In genomic region chr3:69181592-69182211, GRCh38 we compare ENCODE assay signal across 10 cellular contexts. TPM values are rescaled to one million over a fixed set of nuclear protein-coding genes. Genes with fewer than 3 reads are reported as not detected.
DNase-seq lines count a peak whose midpoint lies in the region; ATAC-seq and TF ChIP-seq lines count a peak whose summit lies in the region.
"Had no signal": no experiment of that assay in that cellular context is flagged by ENCODE, and none has a peak within 500 bp of the region (broad histone marks: within the 10 kb centered on the region; RNA-seq: fewer than 3 reads in every experiment).

No MANE protein-coding gene starts in this region.

- intact Hi-C loops in Right ventricle myocardium superior (cut with DNase I) (no loop called here), cardiac septum (cut with DNase I) (loop anchor here (5.0 kb wide), 1 partner anchor 56 kb away; no protein-coding TSS in a partner anchor)

- no peaks in the 10 kb centered on the region for H3K9me3 ChIP-seq in liver (ENCODE audit: control insufficient read depth in 4 of 4, low read length in 3 of 4)

- no peak for TF ChIP-seq CTCF in liver (IDR thresholded peaks at IDR 0.05; ENCODE audit: low read depth, low read length, missing input control)
- TF ChIP-seq CTCF in GM20000 (IDR thresholded peaks at IDR 0.05; ENCODE audit: extremely low read depth, missing control alignments): no peak

- H3K4me3 ChIP-seq in liver (ENCODE audit: low read depth in 1 of 3, low read length in 3 of 3): no peak overlapping the region

- H3K27ac ChIP-seq in cingulate gyrus (ENCODE audit: low read depth, low read length) (peak overlapping the region; percentile 89), liver (ENCODE audit: low read depth in 1 of 2, low read length in 2 of 2) (peak overlapping the region; percentile 14 to 39)

- H3K4me1 ChIP-seq in liver (ENCODE audit: control insufficient read depth in 4 of 4, insufficient read depth in 4 of 4, low read length in 3 of 4): peaks cover 6 to 37% (median 17%) of the 10 kb centered on the region in 4 donors

- 78% methylated on average over 9 of the region's 9 CpGs for WGBS in liver

- no peaks in the 10 kb centered on the region for H3K27me3 ChIP-seq in liver (ENCODE audit: control insufficient read depth in 4 of 4, insufficient read depth in 4 of 4, low read length in 3 of 4)

- H3K36me3 ChIP-seq in liver (ENCODE audit: control insufficient read depth in 4 of 4, insufficient read depth in 3 of 4, low read depth in 1 of 4, low read length in 3 of 4): peaks cover 4 to 49% (median 35%) of the 10 kb centered on the region in 4 donors

- no peak for DNase-seq in Right ventricle myocardium superior
- DNase-seq in cardiac septum (ENCODE audit: low spot score): no peak
- DNase-seq in mesenteric fat pad (ENCODE audit: low spot score): no peak
- DNase-seq in NCI-H2171 (lab: John Stamatoyannopoulos, UW): no peak
- DNase-seq in GM20000 (ENCODE audit: low spot score): no peak
- DNase-seq: NCI-H1417 treated with DMSO at 0.1 percent for 48 hours had no signal

- no peak for TF ChIP-seq RAD21 in liver (IDR thresholded peaks at IDR 0.05)

- H3K9ac ChIP-seq in liver (ENCODE audit: low read depth in 1 of 2, low read length in 2 of 2): no peak overlapping the region

- ATAC-seq in Right ventricle myocardium superior (ENCODE audit: poor library complexity) (peak; percentile 25), GM19328 (IDR thresholded peaks at IDR 0.05; ENCODE audit: unreplicated experiment) (no peak)

TF ChIP-seq in liver, 16 proteins besides CTCF, POLR2A, EP300 and RAD21:
- TF ChIP-seq, protein P1, sequence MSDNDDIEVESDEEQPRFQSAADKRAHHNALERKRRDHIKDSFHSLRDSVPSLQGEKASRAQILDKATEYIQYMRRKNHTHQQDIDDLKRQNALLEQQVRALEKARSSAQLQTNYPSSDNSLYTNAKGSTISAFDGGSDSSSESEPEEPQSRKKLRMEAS (IDR thresholded peaks at IDR 0.05): no peak
- peak; percentile 75 for TF ChIP-seq NR2F2 (IDR thresholded peaks at IDR 0.05)
- TF ChIP-seq, protein P2, sequence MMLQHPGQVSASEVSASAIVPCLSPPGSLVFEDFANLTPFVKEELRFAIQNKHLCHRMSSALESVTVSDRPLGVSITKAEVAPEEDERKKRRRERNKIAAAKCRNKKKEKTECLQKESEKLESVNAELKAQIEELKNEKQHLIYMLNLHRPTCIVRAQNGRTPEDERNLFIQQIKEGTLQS (IDR thresholded peaks at IDR 0.05): peak; percentile 14
- TF ChIP-seq JUND (IDR thresholded peaks at IDR 0.05): peak; percentile 34 to 64

RNA-seq across cellular contexts. Expression of gene LMOD3, which starts 59.3 kb away (rescaled TPM):
- 148 TPM for total RNA-seq in Right ventricle myocardium superior
- total RNA-seq in cardiac septum: 117 TPM
- not detected for total RNA-seq in liver
- polyA plus RNA-seq in liver: under 1 TPM; 0.02 to 0.04 TPM
- 0.10 TPM for total RNA-seq in mesenteric fat pad
- total RNA-seq: lower leg skin had no signal

Comparison
In these comparisons a context has a peak if more than half of its experiments do, and no peak if none do; other contexts are left out.
1. RNA of gene LMOD3, which starts 59.3 kb away (total RNA-seq): 148 TPM in Right ventricle myocardium superior (single experiment) and 117 TPM in cardiac septum (single experiment); 0.10 TPM in mesenteric fat pad (single experiment) and not detected in liver; every median in the first group is over 100 times any median in the second.